In genomic region chr9:93027750-93028149, GRCh38 we compare ENCODE assay signal across 19 cellular contexts. TPM values are rescaled to one million over a fixed set of nuclear protein-coding genes. Genes with fewer than 3 reads are reported as not detected.
DNase-seq lines count a peak whose midpoint lies in the region; ATAC-seq and TF ChIP-seq lines count a peak whose summit lies in the region.
"Had no signal": no experiment of that assay in that cellular context is flagged by ENCODE, and none has a peak within 500 bp of the region (broad histone marks: within the 10 kb centered on the region; RNA-seq: fewer than 3 reads in every experiment).

No MANE protein-coding gene starts in this region.

- no peak for TF ChIP-seq POLR2A in breast epithelium (IDR thresholded peaks at IDR 0.05)

- CTCF ChIA-PET in T-cell (lab: Charles Lee) = interaction anchor here (0.6 to 1.5 kb wide), 12 partner anchors 14 to 538 kb away, joined by 3 to 18 read pairs (median 4); no protein-coding TSS in a partner anchor

- ATAC-seq in Right ventricle myocardium inferior (no peak), left ventricle myocardium superior (no peak), T-cell (replicated peaks in 1 of 4) (no peak)
- no peak for ATAC-seq in central memory CD8-positive, alpha-beta T cell (replicated peaks; ENCODE audit: extremely low read depth, poor library complexity, severe bottlenecking)
- ATAC-seq: pancreas had no signal

- intact Hi-C loops in Right ventricle myocardium inferior (cut with DNase I) (no loop called here), left ventricle myocardium superior (cut with micrococcal nuclease) (no loop called here), breast epithelium (cut with DNase I; ENCODE audit: low total_unique reads) (no loop called here)

- H3K27ac ChIP-seq in thymus (ENCODE audit: low read depth) = peak overlapping the region; percentile 68
- no peak overlapping the region for H3K27ac ChIP-seq in breast epithelium
- H3K27ac ChIP-seq: KMS-11, pancreas, sigmoid colon, vagina had no signal

- no peaks in the 10 kb centered on the region for H3K27me3 Mint-ChIP-seq in T-cell
- no peaks in the 10 kb centered on the region for H3K27me3 Mint-ChIP-seq in central memory CD8-positive, alpha-beta T cell

- TF ChIP-seq CTCF in breast epithelium (IDR thresholded peaks at IDR 0.05) = no peak

- H3K4me3 Mint-ChIP-seq in T-cell = peak overlapping the region; percentile 50 to 81 (median 76)
- H3K4me3 Mint-ChIP-seq in central memory CD8-positive, alpha-beta T cell = peak overlapping the region; percentile 80
- H3K4me3 Mint-ChIP-seq: endodermal cell had no signal

- H3K9me3 ChIP-seq in thymus (ENCODE audit: control insufficient read depth) (no peaks in the 10 kb centered on the region), breast epithelium (no peaks in the 10 kb centered on the region)
- H3K9me3 ChIP-seq: heart left ventricle, pancreas, sigmoid colon, vagina had no signal

- H3K4me1 ChIP-seq in thymus (ENCODE audit: control insufficient read depth, insufficient read depth, low read length) (peaks cover 18% of the 10 kb centered on the region), breast epithelium (no peaks in the 10 kb centered on the region)
- H3K4me1 ChIP-seq: pancreas, sigmoid colon, vagina had no signal

- 97% methylated on average over 10 of the region's 10 CpGs for WGBS in thymus

- H3K27me3 ChIP-seq in thymus (ENCODE audit: control insufficient read depth, insufficient read depth) = no peaks in the 10 kb centered on the region
- no peaks in the 10 kb centered on the region for H3K27me3 ChIP-seq in breast epithelium
- H3K27me3 ChIP-seq: heart left ventricle, pancreas, sigmoid colon, vagina had no signal

- H3K36me3 ChIP-seq in thymus (ENCODE audit: control insufficient read depth, insufficient read depth) = peaks cover 80% of the 10 kb centered on the region
- no peaks in the 10 kb centered on the region for H3K36me3 ChIP-seq in breast epithelium
- H3K36me3 ChIP-seq: pancreas, sigmoid colon had no signal

- peaks cover 69% of the 10 kb centered on the region for H3K36me3 Mint-ChIP-seq in T-cell
- H3K36me3 Mint-ChIP-seq in central memory CD8-positive, alpha-beta T cell (ENCODE audit: insufficient read depth) = peaks cover 39% of the 10 kb centered on the region

- peaks cover 92 to 96% (median 92%) of the 10 kb centered on the region in 3 donors for H3K4me1 Mint-ChIP-seq in T-cell
- peaks cover 68% of the 10 kb centered on the region for H3K4me1 Mint-ChIP-seq in central memory CD8-positive, alpha-beta T cell
- H3K4me1 Mint-ChIP-seq: endodermal cell had no signal

- no peaks in the 10 kb centered on the region for H3K9me3 Mint-ChIP-seq in T-cell
- H3K9me3 Mint-ChIP-seq in central memory CD8-positive, alpha-beta T cell = no peaks in the 10 kb centered on the region
- H3K9me3 Mint-ChIP-seq: endodermal cell had no signal

- H3K27ac Mint-ChIP-seq in T-cell = peak overlapping the region; percentile 96 to 99
- H3K27ac Mint-ChIP-seq in central memory CD8-positive, alpha-beta T cell (ENCODE audit: low read depth) = peak overlapping the region; percentile 99

- DNase-seq in Right ventricle myocardium inferior (ENCODE audit: missing footprints) (peak; percentile 63), left ventricle myocardium superior (no peak), T-cell (no peak), breast epithelium (ENCODE audit: low spot score in 2 of 2) (no peak), A172 (ENCODE audit: low spot score) (no peak), NCI-H69 (lab: John Stamatoyannopoulos, UW) (no peak)
- no peak for DNase-seq in central memory CD8-positive, alpha-beta T cell (ENCODE audit: low spot score in 2 of 2)
- DNase-seq: amniotic stem cell, caudate nucleus, endodermal cell, HCEC 1CT, heart left ventricle, NCI-H1048, NCI-H510A, pancreas, sigmoid colon had no signal

- POLR2A ChIA-PET in T-cell (lab: Charles Lee) = interaction anchor here (0.6 to 1.2 kb wide), 9 partner anchors 11 to 1147 kb away, joined by 3 to 6 read pairs (median 4); no protein-coding TSS in a partner anchor

- H3K4me3 ChIP-seq in thymus (ENCODE audit: low read length) (no peak overlapping the region), breast epithelium (no peak overlapping the region)
- H3K4me3 ChIP-seq: pancreas, sigmoid colon, vagina had no signal

RNA-seq across cellular contexts. Expression of gene SUSD3, which starts 30.8 kb away (rescaled TPM):
- total RNA-seq in Right ventricle myocardium inferior (1.7 TPM), left ventricle myocardium superior (0.87 TPM), T-cell (10 to 100 TPM; 39.6 to 79.2 (median 71.2) TPM), breast epithelium (10 to 100 TPM in 2 of 3 donors, 1 to 10 TPM in 1; 1.3 to 52.4 (median 45.9) TPM)
- 31.0 TPM for polyA plus RNA-seq in thymus
- not detected in 2 replicates for total RNA-seq in A172 (2014; rRNA removed; shearing (Covaris generic))
